13 cellular contexts compared by ENCODE assay signal in the genomic region with DNA sequence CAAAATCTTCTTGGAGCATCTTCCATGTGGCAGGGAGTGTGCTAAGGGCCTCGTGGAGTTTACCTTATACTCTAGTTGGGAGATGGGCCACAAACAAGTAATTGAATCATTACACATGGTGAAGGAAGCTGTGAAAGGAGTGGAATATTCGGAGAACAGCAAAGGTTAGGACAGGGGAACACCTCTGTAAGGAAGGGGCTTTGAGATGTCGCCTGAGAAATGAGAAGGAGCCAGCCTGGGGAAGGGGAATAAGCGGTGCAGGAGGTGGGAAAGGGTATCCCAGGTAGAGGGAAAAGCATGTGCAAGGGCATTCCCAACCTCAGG. TPM values are rescaled to one million over a fixed set of nuclear protein-coding genes. Genes with fewer than 3 reads are reported as not detected.
DNase-seq lines count a peak whose midpoint lies in the region; ATAC-seq and TF ChIP-seq lines count a peak whose summit lies in the region.
"Had no signal": no experiment of that assay in that cellular context is flagged by ENCODE, and none has a peak within 500 bp of the region (broad histone marks: within the 10 kb centered on the region; RNA-seq: fewer than 3 reads in every experiment).

No MANE protein-coding gene starts in this region.

- peak overlapping the region; percentile 77 for H3K14ac ChIP-seq in IMR-90 (replicated peaks; ENCODE audit: low read depth, low read length)

- no peaks in the 10 kb centered on the region for H3K27me3 ChIP-seq in IMR-90 (ENCODE audit: control insufficient read depth, insufficient read depth, low read length)
- H3K27me3 ChIP-seq in breast epithelium: no peaks in the 10 kb centered on the region
- H3K27me3 ChIP-seq in naive thymus-derived CD4-positive, alpha-beta T cell (ENCODE audit: control insufficient read depth in 2 of 2, insufficient read depth in 2 of 2, low read length in 2 of 2): no peaks in the 10 kb centered on the region
- H3K27me3 ChIP-seq in tibial nerve: no peaks in the 10 kb centered on the region
- H3K27me3 ChIP-seq: neural progenitor cell had no signal

- peak overlapping the region; percentile 39 to 98 (median 72) for H3K27ac Mint-ChIP-seq in naive thymus-derived CD4-positive, alpha-beta T cell
- H3K27ac Mint-ChIP-seq: activated naive CD4-positive, alpha-beta T cell treated with anti-CD3 and anti-CD28 coated beads for 36 hours; neural progenitor cell; stimulated activated naive B cell treated with anti-CD40 and anti-IgM and Interleukin-4, amounts not matched to agents 10 μg/mL and 1 μg/mL and 100 μg/mL, for 72 hours had no signal

- no peak for TF ChIP-seq CTCF in IMR-90 (conservative IDR thresholded peaks at IDR 0.05; ENCODE audit: low read depth, low read length)
- no peak for TF ChIP-seq CTCF in breast epithelium (IDR thresholded peaks at IDR 0.05)
- no peak for TF ChIP-seq CTCF in tibial nerve (IDR thresholded peaks at IDR 0.05)

- dilution Hi-C loops in IMR-90 (cut with HindIII; ENCODE audit: low sequenced_read_pairs, unreplicated experiment): no loop called here

- H3K9me3 Mint-ChIP-seq in naive thymus-derived CD4-positive, alpha-beta T cell: peaks cover 0 to 4% (median 0%) of the 10 kb centered on the region in 11 donors
- H3K9me3 Mint-ChIP-seq: activated naive CD4-positive, alpha-beta T cell treated with anti-CD3 and anti-CD28 coated beads for 36 hours had no signal

- H3K27me3 Mint-ChIP-seq in naive thymus-derived CD4-positive, alpha-beta T cell: no peaks in the 10 kb centered on the region
- H3K27me3 Mint-ChIP-seq: stimulated activated naive B cell treated with anti-CD40 and anti-IgM and Interleukin-4, amounts not matched to agents 10 μg/mL and 1 μg/mL and 100 μg/mL, for 72 hours had no signal

- peak overlapping the region; percentile 81 for H2AK5ac ChIP-seq in IMR-90 (ENCODE audit: low read depth, low read length)

- H3K4me3 Mint-ChIP-seq in naive thymus-derived CD4-positive, alpha-beta T cell: peak overlapping the region in 4 of 10 donors; percentile 7 to 29 (median 16)
- H3K4me3 Mint-ChIP-seq: activated naive CD4-positive, alpha-beta T cell treated with anti-CD3 and anti-CD28 coated beads for 36 hours; neural progenitor cell; stimulated activated naive B cell treated with anti-CD40 and anti-IgM and Interleukin-4, amounts not matched to agents 10 μg/mL and 1 μg/mL and 100 μg/mL, for 72 hours had no signal

- no peaks in the 10 kb centered on the region for H3K9me3 ChIP-seq in IMR-90 (ENCODE audit: control insufficient read depth, insufficient read depth, low read length)
- H3K9me3 ChIP-seq in breast epithelium: no peaks in the 10 kb centered on the region
- no peaks in the 10 kb centered on the region for H3K9me3 ChIP-seq in naive thymus-derived CD4-positive, alpha-beta T cell (ENCODE audit: control insufficient read depth in 2 of 3, low read length in 3 of 3)
- H3K9me3 ChIP-seq in tibial nerve: no peaks in the 10 kb centered on the region

- H2AK9ac ChIP-seq in IMR-90 (replicated peaks; ENCODE audit: low read depth, low read length, poor library complexity): peak overlapping the region; percentile 62

- H3K23ac ChIP-seq in IMR-90 (ENCODE audit: low read depth, low read length): peak overlapping the region; percentile 81

- H3K4ac ChIP-seq in IMR-90 (ENCODE audit: low read depth, low read length): peak overlapping the region; percentile 93

- H3K18ac ChIP-seq in IMR-90 (ENCODE audit: low read depth, low read length): peak overlapping the region; percentile 78

- peak overlapping the region; percentile 95 for H2BK20ac ChIP-seq in IMR-90 (ENCODE audit: low read depth, low read length)

- H3K4me1 Mint-ChIP-seq in naive thymus-derived CD4-positive, alpha-beta T cell: peaks cover 20 to 46% (median 36%) of the 10 kb centered on the region in 7 donors

- peaks cover 6 to 36% of the 10 kb centered on the region in 2 experiments; a peak in 2 of 4 replicates for H3K79me1 ChIP-seq in IMR-90 (ENCODE audit: low read depth in 1 of 2, low read length in 2 of 2)

- WGBS in IMR-90 (ENCODE audit: extremely low coverage in 2 of 2, insufficient read length in 1 of 2), 2 experiments: 87% methylated on average over 3 of the region's 4 CpGs; no CpG with 5 or more reads in 1 of the 2 experiments
- WGBS in tibial nerve, 2 donors: 82 to 85% methylated on average over 4 of the region's 4 CpGs

- H2BK15ac ChIP-seq in IMR-90 (ENCODE audit: low read depth, low read length): peak overlapping the region; percentile 77; the same call in 2 of the 3 replicates

- BruUV-seq in IMR-90 (replicated peaks; lab: Mats Ljungman, UMichigan): no TSS peak

- DNase-seq in IMR-90: no peak
- no peak for DNase-seq in breast epithelium (ENCODE audit: low spot score in 2 of 2)
- DNase-seq in naive thymus-derived CD4-positive, alpha-beta T cell: no peak
- DNase-seq in tibial nerve (ENCODE audit: low spot score in 2 of 2): no peak
- no peak for DNase-seq in stimulated activated CD4-positive, alpha-beta T cell treated with anti-CD3 and anti-CD28 coated beads, Interleukin-2, amount 100 ng/mL, for 24 hours
- DNase-seq in HEK293T (ENCODE audit: extremely low spot score): no peak
- DNase-seq: activated CD8-positive, alpha-beta memory T cell treated with anti-CD3 and anti-CD28 coated beads for 24 hours; activated naive CD4-positive, alpha-beta T cell treated with anti-CD3 and anti-CD28 coated beads for 36 hours; DND-41; stimulated activated naive B cell treated with anti-CD40 and anti-IgM and Interleukin-4, amounts not matched to agents 10 μg/mL and 1 μg/mL and 100 μg/mL, for 72 hours; T-helper 9 cell had no signal

- peaks cover 14% of the 10 kb centered on the region for H3K4me1 ChIP-seq in IMR-90 (ENCODE audit: control insufficient read depth, insufficient read depth, low read length)
- H3K4me1 ChIP-seq in breast epithelium: peaks cover 4 to 24% of the 10 kb centered on the region in 2 donors
- peaks cover 4 to 18% of the 10 kb centered on the region in 2 donors for H3K4me1 ChIP-seq in naive thymus-derived CD4-positive, alpha-beta T cell (ENCODE audit: control insufficient read depth in 2 of 2, insufficient read depth in 2 of 2, low read length in 2 of 2)
- peaks cover 0 to 60% (median 22%) of the 10 kb centered on the region in 4 donors for H3K4me1 ChIP-seq in tibial nerve

- in situ Hi-C loops in IMR-90 (cut with MboI; ENCODE audit: low sequenced_read_pairs): no loop called here

- H4K5ac ChIP-seq in IMR-90 (ENCODE audit: low read depth, low read length): peak overlapping the region; percentile 84

- peak overlapping the region; percentile 83 for H4K91ac ChIP-seq in IMR-90 (ENCODE audit: insufficient read depth, low read depth, low read length)

- H3K36me3 ChIP-seq in IMR-90 (ENCODE audit: control insufficient read depth, insufficient read depth, low read length) (no peaks in the 10 kb centered on the region), breast epithelium (no peaks in the 10 kb centered on the region), tibial nerve (no peaks in the 10 kb centered on the region)
- peaks cover 0 to 5% (median 0%) of the 10 kb centered on the region in 3 experiments for H3K36me3 ChIP-seq in naive thymus-derived CD4-positive, alpha-beta T cell (ENCODE audit: control insufficient read depth in 2 of 3, insufficient read depth in 3 of 3, low read length in 3 of 3)
- H3K36me3 ChIP-seq: neural progenitor cell had no signal

- TF ChIP-seq RAD21 in IMR-90 (IDR thresholded peaks at IDR 0.05; ENCODE audit: low read length): no peak

- no peak overlapping the region for H2AFZ ChIP-seq in IMR-90 (replicated peaks; ENCODE audit: low read length, poor library complexity)
- H2AFZ ChIP-seq: neural progenitor cell had no signal

- H3K56ac ChIP-seq in IMR-90 (ENCODE audit: extremely low read depth, insufficient read depth, low read length): 0 out of 2 replicates have a peak overlapping the region, but pooled peaks have one; percentile 10

- no peak for TF ChIP-seq EP300 in tibial nerve (IDR thresholded peaks at IDR 0.05)

- ATAC-seq in IMR-90 (ENCODE audit: low read depth) (no peak), HG02759 (IDR thresholded peaks at IDR 0.05; ENCODE audit: unreplicated experiment) (no peak)
- no peak for ATAC-seq in naive thymus-derived CD4-positive, alpha-beta T cell
- ATAC-seq: stimulated activated naive B cell treated with anti-CD40 and anti-IgM and Interleukin-4, amounts not matched to agents 10 μg/mL and 1 μg/mL and 100 μg/mL, for 72 hours had no signal

- intact Hi-C loops in IMR-90 (cut with micrococcal nuclease): loop anchor here (2.0 kb wide), 1 partner anchor 49 kb away; no protein-coding TSS in a partner anchor
- intact Hi-C loops in breast epithelium (cut with DNase I; ENCODE audit: low total_unique reads): loop anchor here (5.0 kb wide), 1 partner anchor 50 kb away; no protein-coding TSS in a partner anchor
- intact Hi-C loops in naive thymus-derived CD4-positive, alpha-beta T cell (cut with micrococcal nuclease): loop anchor here in 1 of 2 donors (5.0 kb wide), 3 partner anchors 170 to 895 kb away; a partner anchor contains a TSS

- peaks cover 0 to 15% (median 0%) of the 10 kb centered on the region in 5 donors for H3K36me3 Mint-ChIP-seq in naive thymus-derived CD4-positive, alpha-beta T cell
- H3K36me3 Mint-ChIP-seq: neural progenitor cell had no signal

- H3K27ac ChIP-seq in IMR-90 (ENCODE audit: insufficient read depth, low read length) (peak overlapping the region; percentile 81), breast epithelium (peak overlapping the region; percentile 96 to 99), tibial nerve (peak overlapping the region; percentile 41 to 98 (median 76))
- H3K27ac ChIP-seq in naive thymus-derived CD4-positive, alpha-beta T cell (ENCODE audit: low read depth, low read length): no peak overlapping the region
- H3K27ac ChIP-seq: neural progenitor cell had no signal

- peaks cover 13% of the 10 kb centered on the region for H3K9me1 ChIP-seq in IMR-90 (ENCODE audit: insufficient read depth, low read length)

- H4K8ac ChIP-seq in IMR-90 (ENCODE audit: low read depth in 2 of 2, low read length in 2 of 2): peak overlapping the region; percentile 12 to 82; a peak in 3 of 4 replicates

- H4K20me1 ChIP-seq in IMR-90 (ENCODE audit: insufficient read depth, low read length): no peaks in the 10 kb centered on the region

- no peak overlapping the region for H3K4me3 ChIP-seq in IMR-90 (ENCODE audit: insufficient read depth, low read depth, low read length)
- H3K4me3 ChIP-seq in breast epithelium: no peak overlapping the region
- H3K4me3 ChIP-seq in naive thymus-derived CD4-positive, alpha-beta T cell (ENCODE audit: low read length): no peak overlapping the region
- no peak overlapping the region for H3K4me3 ChIP-seq in tibial nerve
- H3K4me3 ChIP-seq: neural progenitor cell had no signal

- H3K9ac ChIP-seq in IMR-90 (ENCODE audit: low read depth, low read length): 0 out of 2 replicates have a peak overlapping the region, but pooled peaks have one; percentile 7
- H3K9ac ChIP-seq: neural progenitor cell had no signal

- TF ChIP-seq POLR2A in IMR-90 (IDR thresholded peaks at IDR 0.05; ENCODE audit: low read depth, low read length) (no peak), breast epithelium (IDR thresholded peaks at IDR 0.05) (no peak), tibial nerve (IDR thresholded peaks at IDR 0.05) (no peak)

- CTCF ChIA-PET in IMR-90 (lab: Yijun Ruan, JAX) (interaction anchor here (1.2 to 1.8 kb wide), 4 partner anchors 14 to 159 kb away, joined by 3 to 8 read pairs (median 4); no protein-coding TSS in a partner anchor), HEK293T (lab: Yijun Ruan, JAX) (no interaction called here)
- CTCF ChIA-PET in naive thymus-derived CD4-positive, alpha-beta T cell (lab: Charles Lee): interaction anchor here (1.1 to 3.0 kb wide), 3 partner anchors 27 to 55 kb away, joined by 3 to 15 read pairs (median 4); no protein-coding TSS in a partner anchor

- peak overlapping the region; percentile 92 for H2BK120ac ChIP-seq in IMR-90 (ENCODE audit: low read depth, low read length)

- POLR2A ChIA-PET in IMR-90 (lab: Charles Lee; ENCODE audit: unreplicated experiment) (interaction anchor here (0.6 kb wide), 1 partner anchor 156 kb away, joined by 4 read pairs; no protein-coding TSS in a partner anchor), HEK293T (lab: Yijun Ruan, JAX) (no interaction called here)
- POLR2A ChIA-PET in naive thymus-derived CD4-positive, alpha-beta T cell (lab: Charles Lee): no interaction called here

- peak overlapping the region; percentile 79 for H2BK5ac ChIP-seq in IMR-90 (ENCODE audit: low read depth, low read length, poor library complexity, severe bottlenecking)

- peak overlapping the region; percentile 40; the same call in 1 of the 2 replicates for H3K4me2 ChIP-seq in IMR-90 (ENCODE audit: low read depth, low read length)
- H3K4me2 ChIP-seq: neural progenitor cell had no signal

RNA-seq across cellular contexts. Expression of a gene that starts 2.2 kb away (rescaled TPM):
- total RNA-seq in IMR-90 (2012; rRNA removed) (84.8 and 103 TPM in 2 replicates), breast epithelium (100 to 1,000 TPM; 263 to 444 (median 334) TPM), tibial nerve (100 to 1,000 TPM; 164 to 310 (median 232) TPM)
- polyA plus RNA-seq in IMR-90 (2012; rRNA removed): 67.6 and 78.4 TPM in 2 replicates
- polyA plus RNA-seq in IMR-90 (2012; cell fraction: cytosol; rRNA removed): 45.3 TPM in 2 replicates
- 9.8 and 44.1 TPM in 2 replicates for polyA plus RNA-seq in IMR-90 (2012; cell fraction: nucleus; rRNA removed; ENCODE audit: low replicate concordance)
- total RNA-seq in naive thymus-derived CD4-positive, alpha-beta T cell: 10 to 100 TPM in 4 of 5 experiments, 1 to 10 TPM in 1; 8.8 to 59.8 (median 16.1) TPM
- 10 to 100 TPM; 13.0 to 13.3 TPM for polyA plus RNA-seq in naive thymus-derived CD4-positive, alpha-beta T cell
